ENCODE assay signal across 10 cellular contexts in the genomic region with DNA sequence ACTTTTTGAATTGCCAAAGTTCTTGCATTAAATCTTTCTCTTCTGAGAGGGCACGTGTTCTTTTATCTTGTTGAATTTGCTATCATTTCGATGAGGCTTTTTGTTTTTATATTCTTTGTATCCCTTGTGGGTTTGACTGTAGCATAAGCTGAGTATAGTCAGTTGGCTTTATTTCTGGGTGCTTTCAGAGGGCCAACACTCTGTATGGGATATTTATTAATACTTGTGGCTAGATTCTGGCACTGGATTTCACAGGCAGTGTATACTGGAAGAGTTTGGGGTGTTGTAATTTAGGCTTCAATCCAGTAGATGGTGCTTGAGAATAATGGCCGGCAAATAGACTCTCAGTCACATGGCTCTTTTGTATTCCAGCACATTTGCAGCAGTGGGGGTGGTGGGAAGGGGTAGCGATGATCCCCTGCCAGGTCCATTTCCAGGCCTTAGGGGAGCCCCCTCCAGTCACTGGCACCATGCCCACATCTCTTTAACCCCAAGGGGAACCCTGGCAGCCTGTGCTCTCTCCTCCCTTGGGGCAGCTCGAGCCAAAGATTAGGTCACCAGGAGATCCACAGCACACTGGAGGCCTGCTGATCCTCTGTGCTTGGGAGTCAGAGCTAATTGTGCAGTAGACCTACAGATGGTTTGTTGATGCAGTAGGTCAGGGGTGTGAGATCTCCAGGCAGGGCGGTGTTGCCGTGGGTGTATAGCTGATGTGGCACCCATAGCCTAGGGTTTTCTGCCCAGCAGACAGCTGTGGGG.
DNase-seq lines count a peak whose midpoint lies in the region; ATAC-seq and TF ChIP-seq lines count a peak whose summit lies in the region.
"Had no signal": no experiment of that assay in that cellular context is flagged by ENCODE, and none has a peak within 500 bp of the region (broad histone marks: within the 10 kb centered on the region; RNA-seq: fewer than 3 reads in every experiment).

No MANE protein-coding gene starts in this region.

- H3K27me3 ChIP-seq in right cardiac atrium (ENCODE audit: control insufficient read depth, insufficient read depth) = no peaks in the 10 kb centered on the region

- DNase-seq in Calu3 = no peak
- DNase-seq in right cardiac atrium = peak; percentile 52 to 76 (median 65)
- peak; percentile 80 for DNase-seq in superior temporal gyrus (ENCODE audit: extremely low spot score)
- no peak for DNase-seq in epidermal melanocyte (ENCODE audit: insufficient read length, low spot score)
- DNase-seq in HK-2 (ENCODE audit: unreplicated experiment) = no peak
- DNase-seq in activated CD4-positive, alpha-beta T cell treated with anti-CD3 and anti-CD28 coated beads, Interleukin-2, amount 50 U/mL, for 48 hours = no peak

- CTCF ChIA-PET in Calu3 (lab: Charles Lee) = interaction anchor here (1.0 kb wide), 1 partner anchor 319 kb away, joined by 4 read pairs; no protein-coding TSS in a partner anchor

- 42% methylated on average over 7 of the region's 7 CpGs for WGBS in right cardiac atrium

- BruUV-seq in Calu3 (replicated peaks; lab: Mats Ljungman, UMichigan) = no TSS peak

- no peak overlapping the region for H3K4me3 ChIP-seq in WI38 (ENCODE audit: low read depth, low read length)
- H3K4me3 ChIP-seq in right cardiac atrium (ENCODE audit: low read length) = no peak overlapping the region
- H3K4me3 ChIP-seq: lung had no signal

- H3K27me3 Mint-ChIP-seq in Calu3 (ENCODE audit: unreplicated experiment) = no peaks in the 10 kb centered on the region

- H3K9me3 Mint-ChIP-seq in Calu3 (ENCODE audit: low read depth, unreplicated experiment) = no peaks in the 10 kb centered on the region

- intact Hi-C loops in Calu3 (cut with micrococcal nuclease; ENCODE audit: unreplicated experiment) (no loop called here), right cardiac atrium (cut with DNase I) (no loop called here)

- H3K4me1 ChIP-seq in right cardiac atrium (ENCODE audit: control insufficient read depth, insufficient read depth, low read length) = no peaks in the 10 kb centered on the region

- ATAC-seq in right cardiac atrium = peak; percentile 83 to 89

- H3K4me1 Mint-ChIP-seq in Calu3 (ENCODE audit: low read depth, unreplicated experiment) = no peaks in the 10 kb centered on the region

- H3K36me3 Mint-ChIP-seq in Calu3 (ENCODE audit: insufficient read depth, unreplicated experiment) = no peaks in the 10 kb centered on the region
- H3K36me3 Mint-ChIP-seq: IgD-negative memory B cell had no signal

- H3K27ac Mint-ChIP-seq in Calu3 (ENCODE audit: unreplicated experiment) = no peak overlapping the region
- H3K27ac Mint-ChIP-seq: IgD-negative memory B cell had no signal

- no peaks in the 10 kb centered on the region for H3K9me3 ChIP-seq in right cardiac atrium (ENCODE audit: control insufficient read depth, low read length)

- peak; percentile 42 for TF ChIP-seq CTCF in Calu3 (IDR thresholded peaks at IDR 0.05; ENCODE audit: unreplicated experiment)
- peak; percentile 51 for TF ChIP-seq CTCF in LNCAP (IDR thresholded peaks at IDR 0.05)
- peak; percentile 33; the same call in 1 of the 2 replicates for TF ChIP-seq CTCF in WI38 (IDR thresholded peaks at IDR 0.05; ENCODE audit: low read depth, low read length)

- H3K4me3 Mint-ChIP-seq in Calu3 (ENCODE audit: low read depth, unreplicated experiment) = no peak overlapping the region
- H3K4me3 Mint-ChIP-seq: IgD-negative memory B cell had no signal

- H3K27ac ChIP-seq in right cardiac atrium (ENCODE audit: low read length) = no peak overlapping the region

Comparison
In these comparisons a context has a peak if more than half of its experiments do, and no peak if none do; other contexts are left out.
1. DNase-seq: peak in right cardiac atrium (3 of 3) and superior temporal gyrus (single experiment); none in Calu3 (single experiment), epidermal melanocyte (single experiment), HK-2 (single experiment) and activated CD4-positive, alpha-beta T cell treated with anti-CD3 and anti-CD28 coated beads, Interleukin-2, amount 50 U/mL, for 48 hours (0 of 2).
2. Peak in every context shown above with its lines, with median percentiles within 50 percentile points of each other: CTCF ChIP-seq.